In genomic region chr1:45205910-45206721, GRCh38 we compare ENCODE assay signal across 8 cellular contexts. TPM values are rescaled to one million over a fixed set of nuclear protein-coding genes. Genes with fewer than 3 reads are reported as not detected.
A peak's percentile ranks its signal among the peaks of the same experiment; 100 is the strongest.
DNase-seq lines count a peak whose midpoint lies in the region; ATAC-seq and TF ChIP-seq lines count a peak whose summit lies in the region.

TSS of gene ZSWIM5 (minus strand) at chr1:45206605. CDS start at chr1:45206350, 255 bp downstream.

- H3K36me3 Mint-ChIP-seq in endothelial cell (ENCODE audit: low read depth, unreplicated experiment): peaks cover 4% of the 10 kb centered on the region

- peak within 1 kb of the TSS; percentile 98 for H3K4me3 Mint-ChIP-seq in endothelial cell (ENCODE audit: unreplicated experiment)

- H3K4me1 Mint-ChIP-seq in endothelial cell (ENCODE audit: unreplicated experiment): peaks cover 7% of the 10 kb centered on the region

- H3K4me3 ChIP-seq in GM12875 (ENCODE audit: low read depth, low read length): peak within 1 kb of the TSS; percentile 60

- DNase-seq in NCI-H510A (lab: John Stamatoyannopoulos, UW): peak; percentile 74
- peak; percentile 78 for DNase-seq in activated CD8-positive, alpha-beta memory T cell treated with anti-CD3 and anti-CD28 coated beads, Interleukin-2, amount 50 U/mL, for 48 hours
- peak; percentile 71 for DNase-seq in endothelial cell (ENCODE audit: low spot score)
- DNase-seq in midbrain (lab: John Stamatoyannopoulos, UW): peak; percentile 91
- DNase-seq in stimulated activated CD8-positive, alpha-beta memory T cell treated with anti-CD3 and anti-CD28 coated beads, Interleukin-15, amount 100 ng/mL, for 4 hours (ENCODE audit: low read depth in 2 of 2): peak; percentile 27 to 43

- H3K9me3 Mint-ChIP-seq in endothelial cell (ENCODE audit: unreplicated experiment): no peaks in the 10 kb centered on the region

- TF ChIP-seq CTCF in GM12875 (IDR thresholded peaks at IDR 0.05; ENCODE audit: borderline replicate concordance, insufficient read depth, low read depth, low read length): no peak
- TF ChIP-seq CTCF in endothelial cell (IDR thresholded peaks at IDR 0.05; ENCODE audit: unreplicated experiment): no peak

- ATAC-seq in HG02840 (IDR thresholded peaks at IDR 0.05; ENCODE audit: low FRiP score, unreplicated experiment): peak; percentile 56
- no peak for ATAC-seq in HG03469 (IDR thresholded peaks at IDR 0.05; ENCODE audit: unreplicated experiment)

- peak within 1 kb of the TSS; percentile 67 for H3K27ac Mint-ChIP-seq in endothelial cell (ENCODE audit: unreplicated experiment)

- peaks cover 4% of the 10 kb centered on the region for H3K27me3 Mint-ChIP-seq in endothelial cell (ENCODE audit: unreplicated experiment)

RNA-seq across cellular contexts. Expression of gene ZSWIM5, which starts in this region (rescaled TPM):
- total RNA-seq in endothelial cell (ENCODE audit: unreplicated experiment): 6.6 TPM

Comparison
In these comparisons a context has a peak if more than half of its experiments do, and no peak if none do; other contexts are left out.
1. DNase-seq: peak in every context shown above with its lines; median percentile 91 in midbrain; 78 in activated CD8-positive, alpha-beta memory T cell treated with anti-CD3 and anti-CD28 coated beads, Interleukin-2, amount 50 U/mL, for 48 hours; 74 in NCI-H510A; 71 in endothelial cell; 35 in stimulated activated CD8-positive, alpha-beta memory T cell treated with anti-CD3 and anti-CD28 coated beads, Interleukin-15, amount 100 ng/mL, for 4 hours.